1 cellular context compared by ENCODE assay signal in genomic region chr17:54626146-54626703, GRCh38.
TF ChIP-seq lines count a peak whose summit lies in the region.

No MANE protein-coding gene starts in this region.

TF ChIP-seq in H1, 55 proteins besides CTCF, POLR2A, EP300 and RAD21 (continued from another document):
- TF ChIP-seq, protein P1, sequence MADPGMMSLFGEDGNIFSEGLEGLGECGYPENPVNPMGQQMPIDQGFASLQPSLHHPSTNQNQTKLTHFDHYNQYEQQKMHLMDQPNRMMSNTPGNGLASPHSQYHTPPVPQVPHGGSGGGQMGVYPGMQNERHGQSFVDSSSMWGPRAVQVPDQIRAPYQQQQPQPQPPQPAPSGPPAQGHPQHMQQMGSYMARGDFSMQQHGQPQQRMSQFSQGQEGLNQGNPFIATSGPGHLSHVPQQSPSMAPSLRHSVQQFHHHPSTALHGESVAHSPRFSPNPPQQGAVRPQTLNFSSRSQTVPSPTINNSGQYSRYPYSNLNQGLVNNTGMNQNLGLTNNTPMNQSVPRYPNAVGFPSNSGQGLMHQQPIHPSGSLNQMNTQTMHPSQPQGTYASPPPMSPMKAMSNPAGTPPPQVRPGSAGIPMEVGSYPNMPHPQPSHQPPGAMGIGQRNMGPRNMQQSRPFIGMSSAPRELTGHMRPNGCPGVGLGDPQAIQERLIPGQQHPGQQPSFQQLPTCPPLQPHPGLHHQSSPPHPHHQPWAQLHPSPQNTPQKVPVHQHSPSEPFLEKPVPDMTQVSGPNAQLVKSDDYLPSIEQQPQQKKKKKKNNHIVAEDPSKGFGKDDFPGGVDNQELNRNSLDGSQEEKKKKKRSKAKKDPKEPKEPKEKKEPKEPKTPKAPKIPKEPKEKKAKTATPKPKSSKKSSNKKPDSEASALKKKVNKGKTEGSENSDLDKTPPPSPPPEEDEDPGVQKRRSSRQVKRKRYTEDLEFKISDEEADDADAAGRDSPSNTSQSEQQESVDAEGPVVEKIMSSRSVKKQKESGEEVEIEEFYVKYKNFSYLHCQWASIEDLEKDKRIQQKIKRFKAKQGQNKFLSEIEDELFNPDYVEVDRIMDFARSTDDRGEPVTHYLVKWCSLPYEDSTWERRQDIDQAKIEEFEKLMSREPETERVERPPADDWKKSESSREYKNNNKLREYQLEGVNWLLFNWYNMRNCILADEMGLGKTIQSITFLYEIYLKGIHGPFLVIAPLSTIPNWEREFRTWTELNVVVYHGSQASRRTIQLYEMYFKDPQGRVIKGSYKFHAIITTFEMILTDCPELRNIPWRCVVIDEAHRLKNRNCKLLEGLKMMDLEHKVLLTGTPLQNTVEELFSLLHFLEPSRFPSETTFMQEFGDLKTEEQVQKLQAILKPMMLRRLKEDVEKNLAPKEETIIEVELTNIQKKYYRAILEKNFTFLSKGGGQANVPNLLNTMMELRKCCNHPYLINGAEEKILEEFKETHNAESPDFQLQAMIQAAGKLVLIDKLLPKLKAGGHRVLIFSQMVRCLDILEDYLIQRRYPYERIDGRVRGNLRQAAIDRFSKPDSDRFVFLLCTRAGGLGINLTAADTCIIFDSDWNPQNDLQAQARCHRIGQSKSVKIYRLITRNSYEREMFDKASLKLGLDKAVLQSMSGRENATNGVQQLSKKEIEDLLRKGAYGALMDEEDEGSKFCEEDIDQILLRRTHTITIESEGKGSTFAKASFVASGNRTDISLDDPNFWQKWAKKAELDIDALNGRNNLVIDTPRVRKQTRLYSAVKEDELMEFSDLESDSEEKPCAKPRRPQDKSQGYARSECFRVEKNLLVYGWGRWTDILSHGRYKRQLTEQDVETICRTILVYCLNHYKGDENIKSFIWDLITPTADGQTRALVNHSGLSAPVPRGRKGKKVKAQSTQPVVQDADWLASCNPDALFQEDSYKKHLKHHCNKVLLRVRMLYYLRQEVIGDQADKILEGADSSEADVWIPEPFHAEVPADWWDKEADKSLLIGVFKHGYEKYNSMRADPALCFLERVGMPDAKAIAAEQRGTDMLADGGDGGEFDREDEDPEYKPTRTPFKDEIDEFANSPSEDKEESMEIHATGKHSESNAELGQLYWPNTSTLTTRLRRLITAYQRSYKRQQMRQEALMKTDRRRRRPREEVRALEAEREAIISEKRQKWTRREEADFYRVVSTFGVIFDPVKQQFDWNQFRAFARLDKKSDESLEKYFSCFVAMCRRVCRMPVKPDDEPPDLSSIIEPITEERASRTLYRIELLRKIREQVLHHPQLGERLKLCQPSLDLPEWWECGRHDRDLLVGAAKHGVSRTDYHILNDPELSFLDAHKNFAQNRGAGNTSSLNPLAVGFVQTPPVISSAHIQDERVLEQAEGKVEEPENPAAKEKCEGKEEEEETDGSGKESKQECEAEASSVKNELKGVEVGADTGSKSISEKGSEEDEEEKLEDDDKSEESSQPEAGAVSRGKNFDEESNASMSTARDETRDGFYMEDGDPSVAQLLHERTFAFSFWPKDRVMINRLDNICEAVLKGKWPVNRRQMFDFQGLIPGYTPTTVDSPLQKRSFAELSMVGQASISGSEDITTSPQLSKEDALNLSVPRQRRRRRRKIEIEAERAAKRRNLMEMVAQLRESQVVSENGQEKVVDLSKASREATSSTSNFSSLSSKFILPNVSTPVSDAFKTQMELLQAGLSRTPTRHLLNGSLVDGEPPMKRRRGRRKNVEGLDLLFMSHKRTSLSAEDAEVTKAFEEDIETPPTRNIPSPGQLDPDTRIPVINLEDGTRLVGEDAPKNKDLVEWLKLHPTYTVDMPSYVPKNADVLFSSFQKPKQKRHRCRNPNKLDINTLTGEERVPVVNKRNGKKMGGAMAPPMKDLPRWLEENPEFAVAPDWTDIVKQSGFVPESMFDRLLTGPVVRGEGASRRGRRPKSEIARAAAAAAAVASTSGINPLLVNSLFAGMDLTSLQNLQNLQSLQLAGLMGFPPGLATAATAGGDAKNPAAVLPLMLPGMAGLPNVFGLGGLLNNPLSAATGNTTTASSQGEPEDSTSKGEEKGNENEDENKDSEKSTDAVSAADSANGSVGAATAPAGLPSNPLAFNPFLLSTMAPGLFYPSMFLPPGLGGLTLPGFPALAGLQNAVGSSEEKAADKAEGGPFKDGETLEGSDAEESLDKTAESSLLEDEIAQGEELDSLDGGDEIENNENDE (IDR thresholded peaks at IDR 0.05; ENCODE audit: insufficient replicate concordance, low read length) = peak; percentile 43
- no peak for TF ChIP-seq SP4 (IDR thresholded peaks at IDR 0.05; ENCODE audit: low read length)
